ENCODE assay signal across 11 cellular contexts in the genomic region with DNA sequence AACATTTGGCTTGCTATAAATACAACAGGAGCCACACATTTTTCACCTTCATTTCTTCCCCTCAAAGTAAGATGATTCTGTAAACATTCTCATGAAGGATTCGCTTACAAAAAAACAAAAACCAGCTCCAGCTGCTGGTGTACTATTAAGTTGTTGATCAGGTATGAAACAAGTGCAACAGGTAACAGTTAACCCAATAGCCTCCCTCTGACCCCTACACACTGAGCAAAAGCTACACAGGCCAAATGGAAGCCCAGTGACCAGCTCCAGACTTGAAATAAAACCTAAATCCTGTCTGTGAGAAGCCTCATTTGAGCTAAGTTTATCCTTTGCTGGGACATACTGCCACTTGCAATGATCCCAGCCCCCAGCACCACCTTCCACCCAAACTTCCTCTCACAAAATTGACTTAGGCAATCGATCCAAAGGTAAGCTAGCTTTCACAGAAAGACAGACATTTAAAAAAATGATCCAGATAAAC. TPM values are rescaled to one million over a fixed set of nuclear protein-coding genes. Genes with fewer than 3 reads are reported as not detected.
DNase-seq lines count a peak whose midpoint lies in the region; ATAC-seq, FAIRE-seq and TF ChIP-seq lines count a peak whose summit lies in the region.
"Had no signal": no experiment of that assay in that cellular context is flagged by ENCODE, and none has a peak within 500 bp of the region (broad histone marks: within the 10 kb centered on the region; RNA-seq: fewer than 3 reads in every experiment).

No MANE protein-coding gene starts in this region.

- H3K27me3 Mint-ChIP-seq in natural killer cell treated with Interleukin-12 subunit alpha and Interleukin-12 subunit beta and Interleukin-15 and Interleukin-18, amount 100 ng/mL, for 72 hours: peaks cover 4 to 20% of the 10 kb centered on the region in 2 donors

- peaks cover 13 to 57% (median 24%) of the 10 kb centered on the region in 10 experiments for H3K4me1 ChIP-seq in BLaER1 treated with 17β-estradiol and CSF1 and Interleukin-3, amounts not matched to agents 10 nM and 100 nM
- H3K4me1 ChIP-seq in PC-9 (replicated peaks; ENCODE audit: insufficient read depth) (peaks cover 29% of the 10 kb centered on the region), H1 (replicated peaks in 1 of 4; ENCODE audit: control insufficient read depth in 3 of 4, insufficient read depth in 4 of 4, low read length in 3 of 4) (peaks cover 2 to 9% (median 3%) of the 10 kb centered on the region in 4 experiments; a peak in 3 of 7 replicates)
- H3K4me1 ChIP-seq: pancreas had no signal

- H3K27ac Mint-ChIP-seq in natural killer cell treated with Interleukin-12 subunit alpha and Interleukin-12 subunit beta and Interleukin-15 and Interleukin-18, amount 100 ng/mL, for 72 hours: peak overlapping the region; percentile 82 to 91

- H3K23me2 ChIP-seq in H1 (ENCODE audit: low read depth, low read length): peaks cover 10% of the 10 kb centered on the region

- peaks cover 40 to 49% of the 10 kb centered on the region in 2 donors for H3K4me1 Mint-ChIP-seq in natural killer cell treated with Interleukin-12 subunit alpha and Interleukin-12 subunit beta and Interleukin-15 and Interleukin-18, amount 100 ng/mL, for 72 hours (ENCODE audit: low read depth in 2 of 2)

- no TSS peak for BruUV-seq in PC-9 (replicated peaks; lab: Mats Ljungman, UMichigan)

- no peak overlapping the region for H3K4ac ChIP-seq in H1 (replicated peaks; ENCODE audit: insufficient read length, low read depth, low read length)

- no peak overlapping the region for H4K91ac ChIP-seq in H1 (replicated peaks; ENCODE audit: insufficient read length, low read length)

- peaks cover 8 to 48% (median 41%) of the 10 kb centered on the region in 11 experiments; a peak in 21 of 22 replicates for H3K27me3 ChIP-seq in BLaER1 treated with 17β-estradiol and CSF1 and Interleukin-3, amounts not matched to agents 10 nM and 100 nM
- H3K27me3 ChIP-seq in PC-9 (ENCODE audit: insufficient read depth, low read depth) (no peaks in the 10 kb centered on the region), H1 (replicated peaks in 1 of 4; ENCODE audit: control insufficient read depth in 3 of 4, extremely low read depth in 1 of 4, insufficient read depth in 3 of 4, low read length in 3 of 4) (peaks cover 0 to 2% (median 0%) of the 10 kb centered on the region in 4 experiments; a peak in 1 of 7 replicates)

- intact Hi-C loops in PC-9 (cut with micrococcal nuclease; ENCODE audit: unreplicated experiment): loop anchor here (2.0 to 10.0 kb wide), 4 partner anchors 61 to 214 kb away; no protein-coding TSS in a partner anchor

- H3K56ac ChIP-seq in H1 (replicated peaks; ENCODE audit: insufficient read length, low read depth, low read length): no peak overlapping the region

- H3K79me2 ChIP-seq in PC-9 (ENCODE audit: low read depth) (peaks cover 47% of the 10 kb centered on the region), H1 (ENCODE audit: control insufficient read depth in 1 of 2, insufficient read depth in 2 of 2, low read length in 2 of 2) (peaks cover 0 to 14% of the 10 kb centered on the region in 2 experiments; a peak in 2 of 4 replicates)

- TF ChIP-seq CTCF in PC-9 (conservative IDR thresholded peaks at IDR 0.05) (no peak), H1 (IDR thresholded peaks at IDR 0.05; ENCODE audit: control extremely low read depth in 1 of 3, insufficient read depth in 1 of 3, low read depth in 1 of 3, low read length in 3 of 3) (no peak), omental fat pad (IDR thresholded peaks at IDR 0.05) (no peak)

- H4K20me1 ChIP-seq in BLaER1 treated with 17β-estradiol and CSF1 and Interleukin-3, amounts not matched to agents 10 nM and 100 nM: peaks cover 0 to 59% (median 14%) of the 10 kb centered on the region in 11 experiments; a peak in 12 of 22 replicates
- H4K20me1 ChIP-seq in PC-9 (ENCODE audit: insufficient read depth): no peaks in the 10 kb centered on the region
- peaks cover 0 to 4% of the 10 kb centered on the region in 2 experiments for H4K20me1 ChIP-seq in H1 (replicated peaks in 1 of 2; ENCODE audit: control insufficient read depth in 1 of 2, insufficient read depth in 2 of 2, low read length in 2 of 2)

- H4K5ac ChIP-seq in H1 (ENCODE audit: insufficient read length, low read depth, low read length): no peak overlapping the region

- H3K4me3 Mint-ChIP-seq in natural killer cell treated with Interleukin-12 subunit alpha and Interleukin-12 subunit beta and Interleukin-15 and Interleukin-18, amount 100 ng/mL, for 72 hours: peak overlapping the region; percentile 90

- H2AK5ac ChIP-seq in H1 (ENCODE audit: low read depth, low read length): no peak overlapping the region

- H3K18ac ChIP-seq in H1 (ENCODE audit: extremely low read depth, low read length): no peak overlapping the region

- no peak overlapping the region for H2BK20ac ChIP-seq in H1 (ENCODE audit: low read length)

- peak overlapping the region in 2 of 11 experiments; percentile 64 to 72; a peak in 4 of 22 replicates for H3K27ac ChIP-seq in BLaER1 treated with 17β-estradiol and CSF1 and Interleukin-3, amounts not matched to agents 10 nM and 100 nM
- peak overlapping the region; percentile 89 for H3K27ac ChIP-seq in PC-9
- H3K27ac ChIP-seq in H1 (ENCODE audit: low read depth, low read length): no peak overlapping the region

- TF ChIP-seq EP300 in H1 (IDR thresholded peaks at IDR 0.05; ENCODE audit: borderline replicate concordance in 1 of 2, low read depth in 2 of 2, low read length in 2 of 2): no peak

- no peak for FAIRE-seq in H1 (lab: Jason Lieb, UNC)
- FAIRE-seq: pancreas had no signal

- POLR2A ChIA-PET in PC-9 (lab: Charles Lee; ENCODE audit: unreplicated experiment): no interaction called here
- POLR2A ChIA-PET in H1 (lab: Charles Lee; ENCODE audit: partially characterized antibody): interaction anchor here (0.6 to 2.2 kb wide), 7 partner anchors 9 to 552 kb away, joined by 3 to 10 read pairs (median 3); no protein-coding TSS in a partner anchor

- WGBS in H1 (ENCODE audit: extremely low coverage in 1 of 2, insufficient coverage in 1 of 2, insufficient read length in 1 of 2, insufficient replicate concordance in 2 of 2, low coverage in 1 of 2, low lambda C conversion rate in 2 of 2, missing lambda C conversion rate in 1 of 2), 2 experiments: 45% methylated on average over 2 of the region's 2 CpGs; no CpG with 5 or more reads in 1 of the 2 experiments

- H3K36me3 Mint-ChIP-seq in natural killer cell treated with Interleukin-12 subunit alpha and Interleukin-12 subunit beta and Interleukin-15 and Interleukin-18, amount 100 ng/mL, for 72 hours: no peaks in the 10 kb centered on the region

- H2AFZ ChIP-seq in PC-9 (peak overlapping the region; percentile 85; the same call in 1 of the 2 replicates), H1 (ENCODE audit: low read length) (no peak overlapping the region)

- H2BK5ac ChIP-seq in H1 (ENCODE audit: low read depth, low read length): no peak overlapping the region

- H3K9me2 ChIP-seq in PC-9 (ENCODE audit: insufficient read depth): no peaks in the 10 kb centered on the region

- TF ChIP-seq POLR2A in H1 (IDR thresholded peaks at IDR 0.05; ENCODE audit: control extremely low read depth in 1 of 2, low read depth in 2 of 2, low read length in 2 of 2) (no peak), erythroblast (IDR thresholded peaks at IDR 0.05; ENCODE audit: low read length) (no peak)

- DNase-seq in PC-9 (peak in 1 of 2 experiments; percentile 43), H1 (ENCODE audit: low read depth in 1 of 2, low spot score in 2 of 2) (no peak), omental fat pad (ENCODE audit: low spot score) (no peak), erythroblast (lab: John Stamatoyannopoulos, UW) (no peak), SIG-M5 treated with dmso at 0.1 percent for 504 hours (lab: John Stamatoyannopoulos, UW; ENCODE audit: unreplicated experiment) (no peak)
- no peak for DNase-seq in natural killer cell treated with Interleukin-12 subunit alpha and Interleukin-12 subunit beta and Interleukin-15 and Interleukin-18, amount 100 ng/mL, for 72 hours (ENCODE audit: low spot score)
- DNase-seq: NCI-H446 treated with DMSO at 0.1 percent for 48 hours; pancreas; stimulated activated naive CD4-positive, alpha-beta T cell had no signal

- no peak for ATAC-seq in natural killer cell treated with Interleukin-12 subunit alpha and Interleukin-12 subunit beta and Interleukin-15 and Interleukin-18, amount 100 ng/mL, for 72 hours
- ATAC-seq in omental fat pad (ENCODE audit: low FRiP score) (no peak), GM21360 (IDR thresholded peaks at IDR 0.05; ENCODE audit: unreplicated experiment) (no peak)

- TF ChIP-seq RAD21 in H1 (IDR thresholded peaks at IDR 0.05 in 1 of 2, conservative IDR thresholded peaks at IDR 0.05 in 1 of 2; ENCODE audit: low read depth in 2 of 2, low read length in 2 of 2): no peak

- H3K4me3 ChIP-seq in BLaER1 treated with 17β-estradiol and CSF1 and Interleukin-3, amounts not matched to agents 10 nM and 100 nM: peak overlapping the region in 8 of 10 experiments; percentile 38 to 72 (median 58); a peak in 14 of 20 replicates
- H3K4me3 ChIP-seq in PC-9 (peak overlapping the region; percentile 81), H1 (ENCODE audit: extremely low read depth in 1 of 4, insufficient read depth in 2 of 4, low read depth in 3 of 4, low read length in 4 of 4) (peak overlapping the region; percentile 68 to 80 (median 73); a peak in 7 of 8 replicates)

- H3K14ac ChIP-seq in H1 (ENCODE audit: insufficient read length): no peak overlapping the region

- no peak overlapping the region for H2BK15ac ChIP-seq in H1 (ENCODE audit: low read length)

- no peak overlapping the region for H2BK120ac ChIP-seq in H1 (replicated peaks; ENCODE audit: low read depth, low read length)

- H3K9me3 ChIP-seq in BLaER1 treated with 17β-estradiol and CSF1 and Interleukin-3, amounts not matched to agents 10 nM and 100 nM (replicated peaks in 1 of 11): no peaks in the 10 kb centered on the region
- H3K9me3 ChIP-seq in PC-9 (ENCODE audit: insufficient read depth, low read depth): no peaks in the 10 kb centered on the region
- no peaks in the 10 kb centered on the region for H3K9me3 ChIP-seq in H1 (ENCODE audit: insufficient read depth in 2 of 2, low read depth in 1 of 2, low read length in 1 of 2)
- H3K9me3 ChIP-seq: pancreas had no signal

- CTCF ChIA-PET in PC-9 (lab: Charles Lee) (no interaction called here), H1 (lab: Charles Lee; ENCODE audit: partially characterized antibody) (interaction anchor here (0.6 to 2.6 kb wide), 12 partner anchors 10 to 265 kb away, joined by 3 to 10 read pairs (median 4); no protein-coding TSS in a partner anchor)

- peaks cover 3% of the 10 kb centered on the region; the same call in 1 of the 2 replicates for H3K79me1 ChIP-seq in H1 (ENCODE audit: low read depth, low read length)

- H2BK12ac ChIP-seq in H1 (ENCODE audit: low read depth, low read length): no peak overlapping the region

- H4K8ac ChIP-seq in H1 (ENCODE audit: extremely low read depth, insufficient read depth, low read length): no peak overlapping the region

- peak overlapping the region; percentile 67 to 97 (median 90) for H3K4me2 ChIP-seq in BLaER1 treated with 17β-estradiol and CSF1 and Interleukin-3, amounts not matched to agents 10 nM and 100 nM
- peak overlapping the region; percentile 95 for H3K4me2 ChIP-seq in PC-9
- peak overlapping the region; percentile 89 to 97 for H3K4me2 ChIP-seq in H1 (ENCODE audit: insufficient read depth in 1 of 2, low read depth in 2 of 2, low read length in 2 of 2)

- H3F3A ChIP-seq in PC-9 (ENCODE audit: insufficient read depth, low read depth): peaks cover 8% of the 10 kb centered on the region

- H3K9me3 Mint-ChIP-seq in natural killer cell treated with Interleukin-12 subunit alpha and Interleukin-12 subunit beta and Interleukin-15 and Interleukin-18, amount 100 ng/mL, for 72 hours: no peaks in the 10 kb centered on the region

- H3K23ac ChIP-seq in H1 (ENCODE audit: insufficient read length): no peak overlapping the region

- H3K9ac ChIP-seq in BLaER1 treated with 17β-estradiol and CSF1 and Interleukin-3, amounts not matched to agents 10 nM and 100 nM: peak overlapping the region in 4 of 11 experiments; percentile 64 to 74 (median 73); a peak in 6 of 22 replicates
- H3K9ac ChIP-seq in H1 (replicated peaks in 1 of 4; ENCODE audit: extremely low read depth in 1 of 4, low read depth in 3 of 4, low read length in 3 of 4): peak overlapping the region in 2 of 4 experiments; percentile 73 to 75; a peak in 3 of 7 replicates

- peaks cover 0 to 12% (median 10%) of the 10 kb centered on the region in 11 experiments; a peak in 15 of 22 replicates for H3K36me3 ChIP-seq in BLaER1 treated with 17β-estradiol and CSF1 and Interleukin-3, amounts not matched to agents 10 nM and 100 nM
- H3K36me3 ChIP-seq in PC-9 (ENCODE audit: low read depth): no peaks in the 10 kb centered on the region
- H3K36me3 ChIP-seq in H1 (ENCODE audit: control insufficient read depth in 2 of 4, insufficient read depth in 4 of 4, low read length in 3 of 4): no peaks in the 10 kb centered on the region
- H3K36me3 ChIP-seq: pancreas had no signal

RNA-seq across cellular contexts. Expression of a gene that starts 1.0 kb away (rescaled TPM):
- total RNA-seq in PC-9 (2021) (19.7 and 22.5 TPM in 2 replicates), omental fat pad (10 to 100 TPM in 2 of 4 donors, 1 to 10 TPM in 2; 6.5 to 36.4 (median 13.0) TPM)
- total RNA-seq in H1 (2021; fragmentation: NEBNext Ultra II Directional; extraction: Animal tissue kit (Norgen Biotek cat#: 25700)): 28.4 and 30.7 TPM in 2 replicates
- 10.1 and 11.1 TPM in 2 replicates for polyA plus RNA-seq in H1 (2011; rRNA removed)
- polyA plus RNA-seq in H1 (2011; cell fraction: cytosol; rRNA removed): 9.9 TPM
- polyA plus RNA-seq in H1 (2011; cell fraction: nucleus; rRNA removed): 26.7 TPM
- polyA plus RNA-seq in H1 (2012, experiment 1 of 2): 12.1 to 15.7 TPM (median 13.5 TPM) in 4 replicates
- 0.97 TPM for polyA plus RNA-seq in H1 (2012, experiment 2 of 2)
- 12.7 TPM for polyA plus RNA-seq in H1 (2013, experiment 1 of 2)
- polyA plus RNA-seq in H1 (2013, experiment 2 of 2): 12.5 TPM
- 65.1 and 67.1 TPM in 2 replicates for polyA minus RNA-seq in H1 (2011; rRNA and poly(A)+ RNA removed)
- 26.1 TPM for polyA minus RNA-seq in H1 (2011; cell fraction: cytosol; rRNA and poly(A)+ RNA removed)
- 69.3 TPM for polyA minus RNA-seq in H1 (2011; cell fraction: nucleus; rRNA and poly(A)+ RNA removed)
- total RNA-seq in natural killer cell treated with Interleukin-12 subunit alpha and Interleukin-12 subunit beta and Interleukin-15 and Interleukin-18, amount 100 ng/mL, for 72 hours: 100 to 1,000 TPM in 1 of 2 donors, 10 to 100 TPM in 1; 57.4 to 125 TPM
